9 cellular contexts compared by ENCODE assay signal in the genomic region with DNA sequence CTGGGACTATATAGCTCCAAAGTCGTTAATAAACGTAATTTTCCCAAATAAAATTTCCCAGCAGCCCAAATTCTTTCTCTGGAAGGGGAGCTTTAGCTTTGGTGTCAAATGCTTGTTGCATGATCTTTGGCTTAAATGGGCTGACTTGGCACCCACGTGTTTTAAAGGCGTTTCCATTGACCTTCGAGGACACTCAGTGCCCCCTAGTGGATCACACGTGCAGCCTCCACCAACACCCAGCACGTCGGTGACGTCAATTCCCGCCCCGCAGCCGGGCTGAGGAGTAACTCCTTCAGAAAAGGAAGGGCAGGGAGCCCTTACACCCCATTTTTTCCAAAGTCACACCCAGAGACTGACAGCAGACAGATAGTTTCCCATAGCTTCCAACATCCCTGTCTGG.
A peak's percentile ranks its signal among the peaks of the same experiment; 100 is the strongest.
DNase-seq lines count a peak whose midpoint lies in the region; ATAC-seq and TF ChIP-seq lines count a peak whose summit lies in the region.
"Had no signal": no experiment of that assay in that cellular context is flagged by ENCODE, and none has a peak within 500 bp of the region (broad histone marks: within the 10 kb centered on the region; RNA-seq: fewer than 3 reads in every experiment).

No MANE protein-coding gene starts in this region.

- POLR2A ChIA-PET in A673 (lab: Charles Lee; ENCODE audit: low non-redundant PET) (no interaction called here), PC-3 (lab: Charles Lee; ENCODE audit: unreplicated experiment) (no interaction called here)

- ATAC-seq in HG02852 (IDR thresholded peaks at IDR 0.05; ENCODE audit: unreplicated experiment) (peak; percentile 73), PC-3 (no peak), left lobe of liver (peak; percentile 79), HG03108 (IDR thresholded peaks at IDR 0.05; ENCODE audit: unreplicated experiment) (no peak), GM18498 (IDR thresholded peaks at IDR 0.05; ENCODE audit: unreplicated experiment) (no peak), HG02571 (IDR thresholded peaks at IDR 0.05; ENCODE audit: unreplicated experiment) (no peak)

- intact Hi-C loops in A673 (cut with micrococcal nuclease; ENCODE audit: unreplicated experiment), result loop anchor here (5.0 to 10.0 kb wide), 3 partner anchors 241 to 588 kb away; a partner anchor contains a TSS
- intact Hi-C loops in PC-3 (cut with micrococcal nuclease), result no loop called here

- no peaks in the 10 kb centered on the region for H3F3A ChIP-seq in PC-3 (ENCODE audit: low read length, unreplicated experiment)

- H3K36me3 ChIP-seq in A673 (ENCODE audit: insufficient read depth, low read length, poor library complexity, severe bottlenecking), result no peaks in the 10 kb centered on the region
- H3K36me3 ChIP-seq in PC-3 (ENCODE audit: low read depth, low read length), result no peaks in the 10 kb centered on the region

- no peak overlapping the region for H3K9ac ChIP-seq in PC-3 (ENCODE audit: low read length)

- H3K27ac ChIP-seq in A673 (ENCODE audit: low read depth, low read length, poor library complexity, severe bottlenecking), result no peak overlapping the region
- H3K27ac ChIP-seq in PC-3 (ENCODE audit: low read length), result no peak overlapping the region
- H3K27ac ChIP-seq: skin epidermis had no signal

- no peak overlapping the region for H3K4me3 ChIP-seq in A673 (ENCODE audit: low read depth, low read length, poor library complexity, severe bottlenecking)
- no peak overlapping the region for H3K4me3 ChIP-seq in PC-3 (ENCODE audit: low read length)
- H3K4me3 ChIP-seq: skin epidermis had no signal

- H3K79me2 ChIP-seq in PC-3 (ENCODE audit: low read length), result no peaks in the 10 kb centered on the region

- DNase-seq in A673 (ENCODE audit: low spot score) (peak; percentile 72), Daoy (ENCODE audit: low read depth) (peak; percentile 45), PC-3 (peak; percentile 25), left lobe of liver (ENCODE audit: low spot score) (no peak)

- H4K20me1 ChIP-seq in PC-3 (ENCODE audit: low read length), result no peaks in the 10 kb centered on the region

- TF ChIP-seq CTCF in A673 (conservative IDR thresholded peaks at IDR 0.05; ENCODE audit: low read depth, low read length) (peak; percentile 70), PC-3 (conservative IDR thresholded peaks at IDR 0.05; ENCODE audit: low read depth, low read length) (peak; percentile 55)

- H3K9me2 ChIP-seq in PC-3 (replicated peaks; ENCODE audit: low read length), result no peaks in the 10 kb centered on the region

- H3K9me3 ChIP-seq in A673 (ENCODE audit: low read depth, low read length, poor library complexity, severe bottlenecking) (no peaks in the 10 kb centered on the region), PC-3 (ENCODE audit: low read length) (peaks cover 18% of the 10 kb centered on the region)

- H3K4me2 ChIP-seq in PC-3 (ENCODE audit: low read length), result no peak overlapping the region

- H2AFZ ChIP-seq in PC-3 (ENCODE audit: low read length), result no peak overlapping the region

- CTCF ChIA-PET in A673 (lab: Charles Lee) (interaction anchor here (0.6 kb wide), 1 partner anchor 987 kb away, joined by 4 read pairs; no protein-coding TSS in a partner anchor), PC-3 (lab: Charles Lee) (no interaction called here)

- H3K4me1 ChIP-seq in A673 (ENCODE audit: insufficient read depth, low read length, poor library complexity, severe bottlenecking) (no peaks in the 10 kb centered on the region), PC-3 (ENCODE audit: insufficient read depth, low read length) (no peaks in the 10 kb centered on the region)

- H3K27me3 ChIP-seq in A673 (replicated peaks; ENCODE audit: insufficient read depth, low read depth, low read length, poor library complexity), result peaks cover 4% of the 10 kb centered on the region
- H3K27me3 ChIP-seq in PC-3 (ENCODE audit: low read length), result no peaks in the 10 kb centered on the region

- no TSS peak for BruUV-seq in A673 (replicated peaks; lab: Mats Ljungman, UMichigan)
- BruUV-seq in PC-3 (replicated peaks; lab: Mats Ljungman, UMichigan), result no TSS peak

Comparison
In these comparisons a context has a peak if more than half of its experiments do, and no peak if none do; other contexts are left out.
1. ATAC-seq: peak in HG02852 (single experiment) and left lobe of liver (single experiment); none in PC-3 (single experiment), HG03108 (single experiment), GM18498 (single experiment) and HG02571 (single experiment).